Comparison of ENCODE assay signal across 8 cellular contexts in genomic region chr1:32072622-32073386, GRCh38. TPM values are rescaled to one million over a fixed set of nuclear protein-coding genes. Genes with fewer than 3 reads are reported as not detected.
DNase-seq lines count a peak whose midpoint lies in the region; ATAC-seq, FAIRE-seq and TF ChIP-seq lines count a peak whose summit lies in the region.

Gene TMEM39B (plus strand): TSS chr1:32072939. CDS start chr1:32073048, 109 bp downstream.

- H3K4me1 ChIP-seq in BE2C, result no peaks in the 10 kb centered on the region

- TF ChIP-seq CTCF in BE2C (IDR thresholded peaks at IDR 0.05; ENCODE audit: low read depth, low read length), result peak; percentile 33; the same call in 1 of the 2 replicates
- no peak for TF ChIP-seq CTCF in kidney epithelial cell (IDR thresholded peaks at IDR 0.05; ENCODE audit: insufficient read depth, low read length, poor library complexity, severe bottlenecking)

- DNase-seq in BE2C, result peak; percentile 93
- peak; percentile 88 for DNase-seq in GM19239 (ENCODE audit: insufficient read length, low spot score)
- peak; percentile 93 to 95 for DNase-seq in NCI-H524 (lab: John Stamatoyannopoulos, UW)
- DNase-seq in activated CD4-positive, alpha-beta T cell treated with anti-CD3 and anti-CD28 coated beads for 24 hours (ENCODE audit: low read depth in 2 of 2), result peak; percentile 86 to 87
- peak; percentile 98 for DNase-seq in cerebellum (ENCODE audit: low spot score)
- DNase-seq in kidney epithelial cell (ENCODE audit: low read depth), result peak; percentile 85
- peak; percentile 89 to 92 for DNase-seq in stimulated activated CD4-positive, alpha-beta T cell treated with anti-CD3 and anti-CD28 coated beads, Interleukin-15, amount 100 ng/mL, for 48 hours (ENCODE audit: low read depth in 2 of 2)

- H3K36me3 ChIP-seq in BE2C (peaks cover 7% of the 10 kb centered on the region), kidney epithelial cell (ENCODE audit: control insufficient read depth, insufficient read depth, low read length) (peaks cover 1% of the 10 kb centered on the region)

- no peaks in the 10 kb centered on the region for H3K27me3 ChIP-seq in BE2C
- no peaks in the 10 kb centered on the region for H3K27me3 ChIP-seq in kidney epithelial cell (ENCODE audit: control insufficient read depth, insufficient read depth, low read length)

- H3K4me3 ChIP-seq in BE2C (ENCODE audit: low read depth, low read length), result peak within 1 kb of the TSS; percentile 66
- peak within 1 kb of the TSS; percentile 96 for H3K4me3 ChIP-seq in kidney epithelial cell (ENCODE audit: low read depth, low read length)

- no peaks in the 10 kb centered on the region for H3K9me3 ChIP-seq in BE2C

- FAIRE-seq in GM19239 (lab: Jason Lieb, UNC), result peak; percentile 87

- peak; percentile 81 for ATAC-seq in HG03442 (IDR thresholded peaks at IDR 0.05; ENCODE audit: unreplicated experiment)

RNA-seq across cellular contexts. Expression of gene TMEM39B, which starts in this region (rescaled TPM):
- polyA plus RNA-seq in BE2C (2012; ENCODE audit: insufficient read depth, insufficient read length, low read depth), result 24.7 TPM
- total RNA-seq in cerebellum, result 8.2 TPM
- 5.2 and 5.8 TPM in 2 replicates for total RNA-seq in kidney epithelial cell

Comparison
In these comparisons a context has a peak if more than half of its experiments do, and no peak if none do; other contexts are left out.
1. Peak in every context shown above with its lines: DNase-seq, ATAC-seq and H3K4me3 ChIP-seq.